ENCODE assay signal across 8 cellular contexts in genomic region chr6:31493875-31494694, GRCh38. TPM values are rescaled to one million over a fixed set of nuclear protein-coding genes. Genes with fewer than 3 reads are reported as not detected.
DNase-seq lines count a peak whose midpoint lies in the region; ATAC-seq and TF ChIP-seq lines count a peak whose summit lies in the region.

No MANE protein-coding gene starts in this region.

- intact Hi-C loops in ascending aorta (cut with DNase I) (loop anchor here (2.0 to 10.0 kb wide), 4 partner anchors 33 to 1519 kb away; partner anchors contain the start of genes DDX39B and MCCD1), aorta (cut with DNase I) (loop anchor here in 1 of 2 donors (5.0 kb wide), 1 partner anchor 48 kb away; the partner anchor contains the start of gene DDX39B)

- H3K36me3 ChIP-seq in ascending aorta (no peaks in the 10 kb centered on the region), aorta (ENCODE audit: control insufficient read depth in 1 of 2, insufficient read depth in 2 of 2, low read length in 1 of 2) (no peaks in the 10 kb centered on the region)

- H3K4me1 ChIP-seq in ascending aorta, result peaks cover 0 to 5% of the 10 kb centered on the region in 2 donors
- peaks cover 0 to 1% of the 10 kb centered on the region in 2 donors for H3K4me1 ChIP-seq in aorta (ENCODE audit: control insufficient read depth in 1 of 2, insufficient read depth in 2 of 2, low read length in 2 of 2)

- ATAC-seq in GM21515 (IDR thresholded peaks at IDR 0.05; ENCODE audit: unreplicated experiment), result peak; percentile 41
- peak; percentile 88 for ATAC-seq in aorta (ENCODE audit: low FRiP score)

- H3K9me3 ChIP-seq in ascending aorta, result no peaks in the 10 kb centered on the region
- no peaks in the 10 kb centered on the region for H3K9me3 ChIP-seq in aorta (ENCODE audit: control insufficient read depth, low read length)

- TF ChIP-seq CTCF in ascending aorta (IDR thresholded peaks at IDR 0.05), result peak; percentile 64 to 79 (median 78)

- DNase-seq in COR-L47 (lab: John Stamatoyannopoulos, UW) (peak; percentile 50), MV-4-11 (lab: John Stamatoyannopoulos, UW) (peak; percentile 60), T-helper 22 cell (ENCODE audit: low read depth) (peak; percentile 55), ascending aorta (ENCODE audit: low spot score in 2 of 2) (peak in 1 of 2 donors; percentile 88), hepatic stellate cell (ENCODE audit: low spot score) (peak; percentile 76), renal cortical epithelial cell (ENCODE audit: low read depth) (peak; percentile 59), aorta (peak; percentile 90 to 95)

- 0 to 2% methylated on average over 56 to 58 of the region's 58 CpGs for WGBS in aorta, 2 donors

- H3K27me3 ChIP-seq in ascending aorta (no peaks in the 10 kb centered on the region), aorta (ENCODE audit: control insufficient read depth in 1 of 2, insufficient read depth in 2 of 2, low read length in 1 of 2) (no peaks in the 10 kb centered on the region)

- peak overlapping the region; percentile 72 to 80 for H3K4me3 ChIP-seq in ascending aorta
- peak overlapping the region; percentile 53 to 57 for H3K4me3 ChIP-seq in aorta (ENCODE audit: low read length in 2 of 2)

- H3K27ac ChIP-seq in ascending aorta, result peak overlapping the region; percentile 67 to 79
- H3K27ac ChIP-seq in aorta (ENCODE audit: low read depth in 1 of 2, low read length in 2 of 2), result peak overlapping the region in 1 of 2 donors; percentile 28

RNA-seq across cellular contexts. Expression of gene MICB, which starts 3.9 kb away (rescaled TPM):
- 0.11 TPM for total RNA-seq in ascending aorta
- 5.3 and 17.5 TPM in 2 replicates for total RNA-seq in renal cortical epithelial cell
- 1 to 10 TPM; 4.7 to 6.2 TPM for total RNA-seq in aorta
- polyA plus RNA-seq in aorta, result 1 to 10 TPM; 1.8 to 3.5 TPM

RNA-seq across cellular contexts. Expression of gene MCCD1, which starts 34.7 kb away (rescaled TPM):
- total RNA-seq in ascending aorta (not detected), renal cortical epithelial cell (0.15 TPM in 1 of 2 replicates, not detected in the other), aorta (not detected)
- not detected for polyA plus RNA-seq in aorta

RNA-seq across cellular contexts. Expression of gene DDX39B, which starts 47.7 kb away (rescaled TPM):
- total RNA-seq in ascending aorta, result 134 TPM
- 234 and 346 TPM in 2 replicates for total RNA-seq in renal cortical epithelial cell
- 100 to 1,000 TPM; 235 to 270 TPM for total RNA-seq in aorta
- 100 to 1,000 TPM; 146 to 570 TPM for polyA plus RNA-seq in aorta

RNA-seq across cellular contexts. Expression of gene ATP6V1G2, which starts 52.3 kb away (rescaled TPM):
- total RNA-seq in ascending aorta (not detected), renal cortical epithelial cell (1.0 TPM in 1 of 2 replicates, not detected in the other), aorta (1 to 10 TPM; 1.3 to 1.5 TPM)
- polyA plus RNA-seq in aorta, result 1 to 10 TPM; 1.4 to 1.8 TPM

RNA-seq across cellular contexts. Expression of gene NFKBIL1, which starts 53.3 kb away (rescaled TPM):
- total RNA-seq in ascending aorta, result 71.5 TPM
- 17.6 and 30.0 TPM in 2 replicates for total RNA-seq in renal cortical epithelial cell
- total RNA-seq in aorta, result 10 to 100 TPM; 16.0 to 19.8 TPM
- polyA plus RNA-seq in aorta, result 10 to 100 TPM; 24.2 to 49.5 TPM
